In the genomic region with DNA sequence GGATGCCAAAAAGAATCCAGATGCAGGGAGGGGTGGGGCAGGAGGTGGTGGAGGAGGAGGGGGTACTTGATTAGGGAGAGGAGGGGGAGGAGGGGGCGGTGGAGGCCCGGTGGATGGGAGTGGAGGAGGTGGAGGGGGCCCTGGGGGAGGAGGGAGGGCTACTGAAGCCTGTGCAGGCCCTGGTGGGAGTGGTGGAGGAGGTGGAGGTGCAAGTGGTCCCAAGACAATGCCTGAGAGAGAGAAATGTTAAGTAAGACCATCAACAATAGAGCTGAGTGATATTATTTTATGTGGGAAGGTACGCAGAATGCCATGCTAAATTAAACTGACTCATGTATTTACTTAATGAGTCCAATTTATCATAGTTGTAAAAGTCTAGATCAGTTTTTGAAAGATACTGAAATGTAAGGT, we compare ENCODE assay signal across 28 cellular contexts.
"Had no signal": no experiment of that assay in that cellular context is flagged by ENCODE, and none has a peak within 500 bp of the region (broad histone marks: within the 10 kb centered on the region; RNA-seq: fewer than 3 reads in every experiment).

No MANE protein-coding gene starts in this region.

- DNase-seq: activated CD4-positive, alpha-beta T cell treated with anti-CD3 and anti-CD28 coated beads for 1 hour; activated CD4-positive, alpha-beta T cell treated with anti-CD3 and anti-CD28 coated beads, Interleukin-2, amount 50 U/mL, for 1 hour; activated CD8-positive, alpha-beta memory T cell treated with anti-CD3 and anti-CD28 coated beads, Interleukin-2, amount 10 ng/mL, durations not matched to agents 7 days and 5 days; activated CD8-positive, alpha-beta T cell treated with anti-CD3 and anti-CD28 coated beads for 36 hours; activated effector memory CD4-positive, alpha-beta T cell treated with anti-CD3 and anti-CD28 coated beads, Interleukin-2, amount 50 U/mL, for 16 hours; activated naive CD4-positive, alpha-beta T cell treated with anti-CD3 and anti-CD28 coated beads for 36 hours; activated naive CD8-positive, alpha-beta T cell treated with anti-CD3 and anti-CD28 coated beads for 36 hours; adrenal gland; aorta; effector CD8-positive, alpha-beta T cell; left lung; lower lobe of right lung; mesenchymal stem cell; natural killer cell; ovary; right lobe of liver; stimulated activated CD4-positive, alpha-beta T cell treated with anti-CD3 and anti-CD28 coated beads, Interleukin-4, amount 100 ng/mL, for 4 hours; stimulated activated CD8-positive, alpha-beta memory T cell treated with anti-CD3 and anti-CD28 coated beads, Interleukin-4, amount 100 ng/mL, for 48 hours; T-helper 2 cell; testis; transverse colon had no signal

- H3K27ac Mint-ChIP-seq: activated CD8-positive, alpha-beta memory T cell treated with anti-CD3 and anti-CD28 coated beads, Interleukin-2, amount 10 ng/mL, durations not matched to agents 7 days and 5 days; activated CD8-positive, alpha-beta T cell treated with anti-CD3 and anti-CD28 coated beads for 36 hours; activated naive CD4-positive, alpha-beta T cell treated with anti-CD3 and anti-CD28 coated beads for 36 hours; activated naive CD8-positive, alpha-beta T cell treated with anti-CD3 and anti-CD28 coated beads for 36 hours; activated T-helper 1 cell treated with anti-CD3 and anti-CD28 coated beads, Interleukin-12 subunit alpha, Interleukin-12 subunit beta, Interleukin-2, Interleukin-4 antibody, amounts not matched to agents 30 ng/mL and 10 ng/mL and 1 ng/mL, durations not matched to agents 14 hours and 24 hours and 36 hours; dendritic cell treated with granulocyte-macrophage colony-stimulating factor and Interleukin-4, amounts not matched to agents 40 ng/mL and 50 ng/mL, for 4 days; natural killer cell; progenitor cell of endocrine pancreas; stimulated activated memory B cell treated with anti-CD40 and anti-IgM and Interleukin-4, amounts not matched to agents 10 μg/mL and 1 μg/mL and 100 μg/mL, for 72 hours had no signal

- H3K36me3 ChIP-seq: adrenal gland, left lung, ovary, right lobe of liver, transverse colon had no signal

- FAIRE-seq: endometrium had no signal

- H3K36me3 Mint-ChIP-seq: activated CD8-positive, alpha-beta memory T cell treated with anti-CD3 and anti-CD28 coated beads, Interleukin-2, amount 10 ng/mL, durations not matched to agents 7 days and 5 days; activated naive CD8-positive, alpha-beta T cell treated with anti-CD3 and anti-CD28 coated beads for 36 hours; natural killer cell; stimulated activated memory B cell treated with anti-CD40 and anti-IgM and Interleukin-4, amounts not matched to agents 10 μg/mL and 1 μg/mL and 100 μg/mL, for 72 hours had no signal

- H3K4me3 ChIP-seq: adrenal gland, left lung, lower lobe of right lung, ovary, right lobe of liver, skin epidermis, testis, transverse colon had no signal

- H3K4me3 Mint-ChIP-seq: activated CD8-positive, alpha-beta memory T cell treated with anti-CD3 and anti-CD28 coated beads, Interleukin-2, amount 10 ng/mL, durations not matched to agents 7 days and 5 days; activated CD8-positive, alpha-beta T cell treated with anti-CD3 and anti-CD28 coated beads for 36 hours; activated naive CD4-positive, alpha-beta T cell treated with anti-CD3 and anti-CD28 coated beads for 36 hours; activated naive CD8-positive, alpha-beta T cell treated with anti-CD3 and anti-CD28 coated beads for 36 hours; activated T-helper 1 cell treated with anti-CD3 and anti-CD28 coated beads, Interleukin-12 subunit alpha, Interleukin-12 subunit beta, Interleukin-2, Interleukin-4 antibody, amounts not matched to agents 30 ng/mL and 10 ng/mL and 1 ng/mL, durations not matched to agents 14 hours and 24 hours and 36 hours; brain; dendritic cell treated with granulocyte-macrophage colony-stimulating factor and Interleukin-4, amounts not matched to agents 40 ng/mL and 50 ng/mL, for 4 days; natural killer cell; stimulated activated memory B cell treated with anti-CD40 and anti-IgM and Interleukin-4, amounts not matched to agents 10 μg/mL and 1 μg/mL and 100 μg/mL, for 72 hours had no signal

- H3K27me3 ChIP-seq: adrenal gland, left lung, ovary, right lobe of liver, testis, transverse colon had no signal

- H3K9me3 Mint-ChIP-seq: activated CD8-positive, alpha-beta T cell treated with anti-CD3 and anti-CD28 coated beads for 36 hours; activated naive CD4-positive, alpha-beta T cell treated with anti-CD3 and anti-CD28 coated beads for 36 hours; activated naive CD8-positive, alpha-beta T cell treated with anti-CD3 and anti-CD28 coated beads for 36 hours; activated T-helper 1 cell treated with anti-CD3 and anti-CD28 coated beads, Interleukin-12 subunit alpha, Interleukin-12 subunit beta, Interleukin-2, Interleukin-4 antibody, amounts not matched to agents 30 ng/mL and 10 ng/mL and 1 ng/mL, durations not matched to agents 14 hours and 24 hours and 36 hours; brain; dendritic cell treated with granulocyte-macrophage colony-stimulating factor and Interleukin-4, amounts not matched to agents 40 ng/mL and 50 ng/mL, for 4 days; natural killer cell; stimulated activated memory B cell treated with anti-CD40 and anti-IgM and Interleukin-4, amounts not matched to agents 10 μg/mL and 1 μg/mL and 100 μg/mL, for 72 hours had no signal

- H3K4me1 Mint-ChIP-seq: natural killer cell; stimulated activated memory B cell treated with anti-CD40 and anti-IgM and Interleukin-4, amounts not matched to agents 10 μg/mL and 1 μg/mL and 100 μg/mL, for 72 hours had no signal

- H3K27me3 Mint-ChIP-seq: activated naive CD8-positive, alpha-beta T cell treated with anti-CD3 and anti-CD28 coated beads for 36 hours; dendritic cell treated with granulocyte-macrophage colony-stimulating factor and Interleukin-4, amounts not matched to agents 40 ng/mL and 50 ng/mL, for 4 days; progenitor cell of endocrine pancreas; stimulated activated memory B cell treated with anti-CD40 and anti-IgM and Interleukin-4, amounts not matched to agents 10 μg/mL and 1 μg/mL and 100 μg/mL, for 72 hours had no signal
